9 cellular contexts compared by ENCODE assay signal in genomic region chr2:235666240-235666781, GRCh38.
A peak's percentile ranks its signal among the peaks of the same experiment; 100 is the strongest.
DNase-seq lines count a peak whose midpoint lies in the region; ATAC-seq and TF ChIP-seq lines count a peak whose summit lies in the region.
"Had no signal": no experiment of that assay in that cellular context is flagged by ENCODE, and none has a peak within 500 bp of the region (broad histone marks: within the 10 kb centered on the region; RNA-seq: fewer than 3 reads in every experiment).

No MANE protein-coding gene starts in this region.

- peak overlapping the region; percentile 39 for H3K4me3 ChIP-seq in smooth muscle cell

- peak overlapping the region; percentile 45 to 88 (median 84) for H3K27ac Mint-ChIP-seq in immature natural killer cell
- H3K27ac Mint-ChIP-seq: activated B cell treated with CpG ODN at 0.5 μM for 24 hours had no signal

- H3K4me1 Mint-ChIP-seq in immature natural killer cell: peaks cover 19 to 29% of the 10 kb centered on the region in 2 donors

- peaks cover 0 to 3% (median 0%) of the 10 kb centered on the region in 3 donors for H3K36me3 Mint-ChIP-seq in immature natural killer cell

- H2AFZ ChIP-seq in smooth muscle cell (ENCODE audit: low read depth): no peak overlapping the region

- H3K9me3 Mint-ChIP-seq in immature natural killer cell: no peaks in the 10 kb centered on the region
- H3K9me3 Mint-ChIP-seq: activated B cell treated with CpG ODN at 0.5 μM for 24 hours had no signal

- H3K36me3 ChIP-seq in smooth muscle cell (ENCODE audit: low read depth): no peaks in the 10 kb centered on the region

- H3K4me1 ChIP-seq in smooth muscle cell (ENCODE audit: low read depth): peaks cover 22% of the 10 kb centered on the region

- no peak overlapping the region for H3K9ac ChIP-seq in smooth muscle cell (ENCODE audit: low read depth)

- peaks cover 14 to 25% (median 24%) of the 10 kb centered on the region in 3 donors for H3K27me3 Mint-ChIP-seq in immature natural killer cell (ENCODE audit: low read depth in 3 of 3)

- peaks cover 21% of the 10 kb centered on the region for H3K79me2 ChIP-seq in smooth muscle cell (ENCODE audit: low read depth)

- H4K20me1 ChIP-seq in smooth muscle cell (ENCODE audit: low read depth): peaks cover 95% of the 10 kb centered on the region

- H3K27ac ChIP-seq in caudate nucleus (ENCODE audit: low read depth, low read length): peak overlapping the region; percentile 63
- H3K27ac ChIP-seq in smooth muscle cell (ENCODE audit: low read depth): no peak overlapping the region

- peak overlapping the region; percentile 73 for H3K4me2 ChIP-seq in smooth muscle cell

- WGBS in smooth muscle cell (ENCODE audit: low lambda C conversion rate): 0% methylated on average over 4 of the region's 4 CpGs

- peaks cover 37% of the 10 kb centered on the region for H3K27me3 ChIP-seq in smooth muscle cell (ENCODE audit: low read depth)

- TF ChIP-seq CTCF in smooth muscle cell (IDR thresholded peaks at IDR 0.05; ENCODE audit: borderline replicate concordance, insufficient read depth, poor library complexity, severe bottlenecking) (no peak), GM20000 (IDR thresholded peaks at IDR 0.05; ENCODE audit: extremely low read depth, missing control alignments) (no peak)

- no peaks in the 10 kb centered on the region for H3F3A ChIP-seq in smooth muscle cell (ENCODE audit: low read depth)

- H3K4me3 Mint-ChIP-seq in immature natural killer cell: peak overlapping the region; percentile 73 to 85 (median 77)
- H3K4me3 Mint-ChIP-seq: activated B cell treated with CpG ODN at 0.5 μM for 24 hours had no signal

- ATAC-seq in HG03108 (IDR thresholded peaks at IDR 0.05; ENCODE audit: unreplicated experiment): no peak

- peak; percentile 56 for DNase-seq in H4 (ENCODE audit: low spot score)
- DNase-seq in NCI-H345 (lab: John Stamatoyannopoulos, UW): peak; percentile 79
- peak in 40 of 61 donors; percentile 15 to 77 (median 50) for DNase-seq in caudate nucleus (lab: John Stamatoyannopoulos, UW)
- peak; percentile 68 to 80 (median 75) for DNase-seq in immature natural killer cell
- no peak for DNase-seq in smooth muscle cell (lab: John Stamatoyannopoulos, UW; ENCODE audit: unreplicated experiment)
- no peak for DNase-seq in GM20000 (ENCODE audit: low spot score)
- DNase-seq in AML-193 (lab: John Stamatoyannopoulos, UW): no peak
- DNase-seq: activated B cell treated with CpG ODN at 0.5 μM for 24 hours had no signal

- no peaks in the 10 kb centered on the region for H3K9me3 ChIP-seq in smooth muscle cell (replicated peaks; ENCODE audit: low read depth)

Comparison
In these comparisons a context has a peak if more than half of its experiments do, and no peak if none do; other contexts are left out.
1. DNase-seq: peak in H4 (single experiment), NCI-H345 (single experiment), caudate nucleus (40 of 61) and immature natural killer cell (3 of 3); none in smooth muscle cell (single experiment), GM20000 (single experiment) and AML-193 (0 of 2).